Comparison of ENCODE assay signal across 12 cellular contexts in genomic region chr1:59595774-59596173, GRCh38.
DNase-seq lines count a peak whose midpoint lies in the region; ATAC-seq and TF ChIP-seq lines count a peak whose summit lies in the region.
"Had no signal": no experiment of that assay in that cellular context is flagged by ENCODE, and none has a peak within 500 bp of the region (broad histone marks: within the 10 kb centered on the region; RNA-seq: fewer than 3 reads in every experiment).

No MANE protein-coding gene starts in this region.

- H2AFZ ChIP-seq in trophoblast cell (ENCODE audit: insufficient read depth, low read length, poor library complexity) = no peak overlapping the region

- no peaks in the 10 kb centered on the region for H3K79me2 ChIP-seq in trophoblast cell (ENCODE audit: control insufficient read depth, insufficient read depth, low read length, poor library complexity)

- H3K4me3 ChIP-seq in trophoblast cell (ENCODE audit: low read depth, low read length) = no peak overlapping the region
- H3K4me3 ChIP-seq: thoracic aorta had no signal

- H2BK120ac ChIP-seq in trophoblast cell (ENCODE audit: insufficient read depth, low read length, poor library complexity) = no peak overlapping the region

- no peaks in the 10 kb centered on the region for H3K27me3 Mint-ChIP-seq in endothelial cell (ENCODE audit: unreplicated experiment)
- no peaks in the 10 kb centered on the region for H3K27me3 Mint-ChIP-seq in activated CD8-positive, alpha-beta T cell treated with anti-CD3 and anti-CD28 coated beads, Interleukin-2, amount 10 ng/mL, durations not matched to agents 7 days and 5 days (ENCODE audit: low read depth)
- H3K27me3 Mint-ChIP-seq: naive B cell had no signal

- no peak overlapping the region for H3K9ac ChIP-seq in trophoblast cell (ENCODE audit: low read length)

- H4K12ac ChIP-seq in trophoblast cell (ENCODE audit: low read depth, low read length) = no peak overlapping the region

- H3K14ac ChIP-seq in trophoblast cell (ENCODE audit: low read length) = no peak overlapping the region

- DNase-seq in DMS153 treated with DMSO at 0.1 percent for 48 hours (lab: John Stamatoyannopoulos, UW; ENCODE audit: unreplicated experiment) (peak; percentile 22), NCI-H69 (lab: John Stamatoyannopoulos, UW) (peak; percentile 74), endothelial cell (ENCODE audit: low spot score) (no peak), trophoblast cell (peak; percentile 15 to 31)
- DNase-seq in activated T-cell treated with anti-CD3 and anti-CD28 coated beads, Interleukin-2, amount 50 U/mL, for 48 hours = no peak
- no peak for DNase-seq in activated CD8-positive, alpha-beta T cell treated with anti-CD3 and anti-CD28 coated beads, Interleukin-2, amount 10 ng/mL, durations not matched to agents 7 days and 5 days
- DNase-seq: activated CD8-positive, alpha-beta memory T cell treated with anti-CD3 and anti-CD28 coated beads for 24 hours; naive B cell; NCI-H1694 treated with DMSO at 0.1 percent for 48 hours had no signal

- no peak overlapping the region for H2BK12ac ChIP-seq in trophoblast cell (ENCODE audit: low read length)

- POLR2A ChIA-PET in activated CD8-positive, alpha-beta T cell treated with anti-CD3 and anti-CD28 coated beads, Interleukin-2, amount 10 ng/mL, durations not matched to agents 7 days and 5 days (lab: Charles Lee) = no interaction called here

- no peak overlapping the region for H3K18ac ChIP-seq in trophoblast cell (ENCODE audit: low read length)

- no peak for TF ChIP-seq CTCF in endothelial cell (IDR thresholded peaks at IDR 0.05; ENCODE audit: unreplicated experiment)

- no peaks in the 10 kb centered on the region for H3K9me3 Mint-ChIP-seq in endothelial cell (ENCODE audit: unreplicated experiment)
- H3K9me3 Mint-ChIP-seq in activated CD8-positive, alpha-beta T cell treated with anti-CD3 and anti-CD28 coated beads, Interleukin-2, amount 10 ng/mL, durations not matched to agents 7 days and 5 days (ENCODE audit: insufficient read depth) = no peaks in the 10 kb centered on the region

- H3K36me3 ChIP-seq in trophoblast cell (ENCODE audit: control insufficient read depth in 1 of 2, insufficient read depth in 2 of 2, low read length in 2 of 2) = no peaks in the 10 kb centered on the region
- H3K36me3 ChIP-seq: thoracic aorta had no signal

- H3K27ac Mint-ChIP-seq in endothelial cell (ENCODE audit: unreplicated experiment) = peak overlapping the region; percentile 46
- no peak overlapping the region for H3K27ac Mint-ChIP-seq in activated CD8-positive, alpha-beta T cell treated with anti-CD3 and anti-CD28 coated beads, Interleukin-2, amount 10 ng/mL, durations not matched to agents 7 days and 5 days

- no peak overlapping the region for H2BK5ac ChIP-seq in trophoblast cell (ENCODE audit: low read depth, low read length, poor library complexity)

- no peak overlapping the region for H3K4me3 Mint-ChIP-seq in endothelial cell (ENCODE audit: unreplicated experiment)
- no peak overlapping the region for H3K4me3 Mint-ChIP-seq in activated CD8-positive, alpha-beta T cell treated with anti-CD3 and anti-CD28 coated beads, Interleukin-2, amount 10 ng/mL, durations not matched to agents 7 days and 5 days
- H3K4me3 Mint-ChIP-seq: naive B cell had no signal

- no peaks in the 10 kb centered on the region for H3K27me3 ChIP-seq in trophoblast cell (ENCODE audit: insufficient read depth, low read length)

- H3K9me3 ChIP-seq in trophoblast cell (ENCODE audit: insufficient read depth, low read depth, low read length) = no peaks in the 10 kb centered on the region
- H3K9me3 ChIP-seq: thoracic aorta had no signal

- H3K36me3 Mint-ChIP-seq in endothelial cell (ENCODE audit: low read depth, unreplicated experiment) = no peaks in the 10 kb centered on the region
- H3K36me3 Mint-ChIP-seq in activated CD8-positive, alpha-beta T cell treated with anti-CD3 and anti-CD28 coated beads, Interleukin-2, amount 10 ng/mL, durations not matched to agents 7 days and 5 days (ENCODE audit: low read depth) = no peaks in the 10 kb centered on the region
- H3K36me3 Mint-ChIP-seq: naive B cell had no signal

- no peak overlapping the region for H4K8ac ChIP-seq in trophoblast cell (ENCODE audit: low read depth, low read length)

- H3K4me2 ChIP-seq in trophoblast cell (ENCODE audit: low read length) = no peak overlapping the region

- H2AK5ac ChIP-seq in trophoblast cell (ENCODE audit: low read length) = no peak overlapping the region

- no peak for ATAC-seq in GM18519 (IDR thresholded peaks at IDR 0.05; ENCODE audit: low FRiP score, unreplicated experiment)
- ATAC-seq in activated CD8-positive, alpha-beta T cell treated with anti-CD3 and anti-CD28 coated beads, Interleukin-2, amount 10 ng/mL, durations not matched to agents 7 days and 5 days = no peak
- no peak for ATAC-seq in GM21576 (IDR thresholded peaks at IDR 0.05; ENCODE audit: unreplicated experiment)

- peaks cover 13% of the 10 kb centered on the region for H3K4me1 Mint-ChIP-seq in endothelial cell (ENCODE audit: unreplicated experiment)
- H3K4me1 Mint-ChIP-seq in activated CD8-positive, alpha-beta T cell treated with anti-CD3 and anti-CD28 coated beads, Interleukin-2, amount 10 ng/mL, durations not matched to agents 7 days and 5 days (ENCODE audit: low read depth) = peaks cover 5% of the 10 kb centered on the region

- peaks cover 3 to 4% of the 10 kb centered on the region in 2 experiments for H3K4me1 ChIP-seq in trophoblast cell (ENCODE audit: control insufficient read depth in 1 of 2, insufficient read depth in 2 of 2, low read length in 2 of 2)

- H4K91ac ChIP-seq in trophoblast cell (ENCODE audit: low read depth, low read length) = no peak overlapping the region

- H3K27ac ChIP-seq in trophoblast cell (ENCODE audit: low read depth, low read length) = no peak overlapping the region

- WGBS in trophoblast cell (ENCODE audit: extremely low coverage, insufficient coverage, insufficient read length) = no CpG with 5 or more reads among the region's 3 CpGs

- CTCF ChIA-PET in activated CD8-positive, alpha-beta T cell treated with anti-CD3 and anti-CD28 coated beads, Interleukin-2, amount 10 ng/mL, durations not matched to agents 7 days and 5 days (lab: Charles Lee) = interaction anchor here (1.2 kb wide), 1 partner anchor 103 kb away, joined by 4 read pairs; no protein-coding TSS in a partner anchor

- peaks cover 8% of the 10 kb centered on the region for H3K79me1 ChIP-seq in trophoblast cell (ENCODE audit: low read length)

- no peak overlapping the region for H3K23ac ChIP-seq in trophoblast cell (ENCODE audit: low read length)

- H3K4ac ChIP-seq in trophoblast cell (ENCODE audit: low read depth, low read length) = no peak overlapping the region

Comparison
In these comparisons a context has a peak if more than half of its experiments do, and no peak if none do; other contexts are left out.
1. DNase-seq: peak in DMS153 treated with DMSO at 0.1 percent for 48 hours (single experiment), NCI-H69 (single experiment) and trophoblast cell (2 of 2); none in endothelial cell (single experiment), activated T-cell treated with anti-CD3 and anti-CD28 coated beads, Interleukin-2, amount 50 U/mL, for 48 hours (0 of 2) and activated CD8-positive, alpha-beta T cell treated with anti-CD3 and anti-CD28 coated beads, Interleukin-2, amount 10 ng/mL, durations not matched to agents 7 days and 5 days (single experiment).